Comparison of ENCODE assay signal across 13 cellular contexts in genomic region chr5:37834542-37835399, GRCh38. TPM values are rescaled to one million over a fixed set of nuclear protein-coding genes. Genes with fewer than 3 reads are reported as not detected.
DNase-seq lines count a peak whose midpoint lies in the region; ATAC-seq and TF ChIP-seq lines count a peak whose summit lies in the region.
"Had no signal": no experiment of that assay in that cellular context is flagged by ENCODE, and none has a peak within 500 bp of the region (broad histone marks: within the 10 kb centered on the region; RNA-seq: fewer than 3 reads in every experiment).

No MANE protein-coding gene starts in this region.

- POLR2A ChIA-PET in BJ (lab: Charles Lee): no interaction called here

- TF ChIP-seq EP300 in ovary (IDR thresholded peaks at IDR 0.05) (no peak), suprapubic skin (IDR thresholded peaks at IDR 0.05) (no peak)

- peaks cover 2% of the 10 kb centered on the region; the same call in 1 of the 2 replicates for H3K27me3 ChIP-seq in BJ (ENCODE audit: control insufficient read depth, insufficient read depth, low read length)
- peaks cover 77% of the 10 kb centered on the region for H3K27me3 ChIP-seq in NT2/D1 (ENCODE audit: insufficient read depth, insufficient read length)
- no peaks in the 10 kb centered on the region for H3K27me3 ChIP-seq in ovary
- H3K27me3 ChIP-seq in suprapubic skin: peaks cover 75% of the 10 kb centered on the region

- no peak overlapping the region for H3K27ac ChIP-seq in ovary
- no peak overlapping the region for H3K27ac ChIP-seq in suprapubic skin

- TF ChIP-seq POLR2A in ovary (IDR thresholded peaks at IDR 0.05) (no peak), suprapubic skin (IDR thresholded peaks at IDR 0.05) (no peak)

- 0 out of 2 replicates have a peak, but pooled peaks cover 6% of the 10 kb centered on the region for H3K9me3 ChIP-seq in NT2/D1 (ENCODE audit: insufficient read depth, low read length)
- H3K9me3 ChIP-seq in ovary: no peaks in the 10 kb centered on the region
- H3K9me3 ChIP-seq in suprapubic skin: no peaks in the 10 kb centered on the region

- intact Hi-C loops in ovary (cut with DNase I): loop anchor here in 3 of 4 donors (5.0 kb wide), 1 partner anchor 358 kb away; no protein-coding TSS in a partner anchor

- TF ChIP-seq CTCF in BJ (IDR thresholded peaks at IDR 0.05; ENCODE audit: insufficient read depth, low read depth, low read length) (no peak), fibroblast of villous mesenchyme (IDR thresholded peaks at IDR 0.05; ENCODE audit: insufficient read depth, low read depth, low read length) (no peak), ovary (IDR thresholded peaks at IDR 0.05) (no peak), suprapubic skin (IDR thresholded peaks at IDR 0.05) (no peak)

- ATAC-seq in HG02973 (IDR thresholded peaks at IDR 0.05; ENCODE audit: unreplicated experiment) (no peak), GM18907 (IDR thresholded peaks at IDR 0.05; ENCODE audit: unreplicated experiment) (no peak)

- 27 to 38% (median 28%) methylated on average over 48 to 65 of the region's 65 CpGs for WGBS in ovary, 3 donors
- WGBS in suprapubic skin: 63% methylated on average over 59 of the region's 65 CpGs

- DNase-seq in BJ (ENCODE audit: low read depth) (no peak), NT2/D1 (ENCODE audit: low read depth, low spot score) (no peak), fibroblast of villous mesenchyme (ENCODE audit: low read depth) (no peak), ovary (peak in 3 of 5 donors; percentile 11 to 37 (median 28)), suprapubic skin (ENCODE audit: low spot score in 2 of 2) (no peak), T-helper 2 cell (no peak)
- DNase-seq: activated CD4-positive, alpha-beta T cell treated with anti-CD3 and anti-CD28 coated beads, Interleukin-2, amount 10 ng/mL, durations not matched to agents 7 days and 5 days; activated naive CD4-positive, alpha-beta T cell treated with anti-CD3 and anti-CD28 coated beads, Interleukin-2, amount 50 U/mL, for 16 hours; CD8-positive, alpha-beta memory T cell; SHP77 treated with DMSO at 0.1 percent for 48 hours had no signal

- H3K4me1 ChIP-seq in NT2/D1 (ENCODE audit: insufficient read depth, insufficient read length) (peaks cover 2% of the 10 kb centered on the region), ovary (ENCODE audit: insufficient read depth) (peaks cover 1% of the 10 kb centered on the region), suprapubic skin (peaks cover 36% of the 10 kb centered on the region)

- H3K9ac ChIP-seq in NT2/D1 (ENCODE audit: insufficient read length, low read depth): peak overlapping the region; percentile 42

- CTCF ChIA-PET in BJ (lab: Yijun Ruan, JAX): interaction anchor here (1.4 to 3.3 kb wide), 3 partner anchors 20 to 422 kb away, joined by 4 to 67 read pairs (median 12); no protein-coding TSS in a partner anchor

- H3K4me3 ChIP-seq in BJ (ENCODE audit: low read depth, low read length) (peak overlapping the region; percentile 11; the same call in 1 of the 2 replicates), NT2/D1 (ENCODE audit: insufficient read length, low read depth) (peak overlapping the region; percentile 54), fibroblast of villous mesenchyme (ENCODE audit: low read depth, low read length) (peak overlapping the region; percentile 33), ovary (peak overlapping the region; percentile 13), suprapubic skin (no peak overlapping the region)
- H3K4me3 ChIP-seq: lung had no signal

- H3K36me3 ChIP-seq in BJ (ENCODE audit: control insufficient read depth, insufficient read depth, low read length): 0 out of 2 replicates have a peak, but pooled peaks cover 2% of the 10 kb centered on the region
- peaks cover 2% of the 10 kb centered on the region for H3K36me3 ChIP-seq in NT2/D1 (ENCODE audit: insufficient read depth, insufficient read length, low read length)
- H3K36me3 ChIP-seq in ovary: no peaks in the 10 kb centered on the region
- H3K36me3 ChIP-seq in suprapubic skin: no peaks in the 10 kb centered on the region

RNA-seq across cellular contexts. Expression of gene GDNF, which starts 5.1 kb away (rescaled TPM):
- polyA plus RNA-seq in BJ (2011; rRNA removed) (0.81 and 1.3 TPM in 2 replicates), ovary (1 to 10 TPM; 3.6 to 3.7 TPM)
- polyA minus RNA-seq in BJ (2011; rRNA and poly(A)+ RNA removed): 0.52 and 0.82 TPM in 2 replicates
- total RNA-seq in fibroblast of villous mesenchyme (0.43 and 1.6 TPM in 2 replicates), ovary (1 to 10 TPM in 5 of 7 donors, under 1 TPM in 2; 0.23 to 6.3 (median 2.7) TPM), suprapubic skin (1 to 10 TPM in 1 of 4 donors, under 1 TPM in 3; 0.19 to 1.4 (median 0.61) TPM)
- total RNA-seq: activated CD4-positive, alpha-beta T cell treated with anti-CD3 and anti-CD28 coated beads, Interleukin-2, amount 10 ng/mL, durations not matched to agents 7 days and 5 days; CD8-positive, alpha-beta memory T cell; lung had no signal
- polyA plus RNA-seq: CD8-positive, alpha-beta memory T cell had no signal

Comparison
In these comparisons a context has a peak if more than half of its experiments do, and no peak if none do; other contexts are left out.
1. DNase-seq: peak in ovary (3 of 5); none in BJ (single experiment), NT2/D1 (single experiment), fibroblast of villous mesenchyme (single experiment), suprapubic skin (0 of 2) and T-helper 2 cell (0 of 5).